ENCODE assay signal across 10 cellular contexts in genomic region chr17:74742153-74742515, GRCh38. TPM values are rescaled to one million over a fixed set of nuclear protein-coding genes. Genes with fewer than 3 reads are reported as not detected.
A peak's percentile ranks its signal among the peaks of the same experiment; 100 is the strongest.
DNase-seq lines count a peak whose midpoint lies in the region; ATAC-seq and TF ChIP-seq lines count a peak whose summit lies in the region.
"Had no signal": no experiment of that assay in that cellular context is flagged by ENCODE, and none has a peak within 500 bp of the region (broad histone marks: within the 10 kb centered on the region; RNA-seq: fewer than 3 reads in every experiment).

No MANE protein-coding gene starts in this region.

- POLR2A ChIA-PET in Caco-2 (lab: Charles Lee), result no interaction called here

- H3K27ac Mint-ChIP-seq in Caco-2 (ENCODE audit: unreplicated experiment), result no peak overlapping the region

- intact Hi-C loops in Caco-2 (cut with micrococcal nuclease; ENCODE audit: unreplicated experiment), result no loop called here

- ATAC-seq in GM21786 (IDR thresholded peaks at IDR 0.05; ENCODE audit: unreplicated experiment) (peak; percentile 37), HG03039 (IDR thresholded peaks at IDR 0.05; ENCODE audit: unreplicated experiment) (no peak), HG02870 (IDR thresholded peaks at IDR 0.05; ENCODE audit: unreplicated experiment) (no peak)
- ATAC-seq: HCT116 had no signal

- no peak overlapping the region for H3K4me3 Mint-ChIP-seq in Caco-2 (ENCODE audit: unreplicated experiment)

- peaks cover 5% of the 10 kb centered on the region for H3K27me3 ChIP-seq in SJSA1 (replicated peaks)
- peaks cover 19% of the 10 kb centered on the region for H3K27me3 ChIP-seq in iPS-20b (ENCODE audit: insufficient read depth, low read length)
- no peaks in the 10 kb centered on the region for H3K27me3 ChIP-seq in Caco-2 (replicated peaks; ENCODE audit: control insufficient read depth, insufficient read depth, low read length)

- H3K9me3 Mint-ChIP-seq in Caco-2 (ENCODE audit: unreplicated experiment), result no peaks in the 10 kb centered on the region

- peak; percentile 59 for DNase-seq in DMS53 treated with DMSO at 0.1 percent for 48 hours (lab: John Stamatoyannopoulos, UW; ENCODE audit: unreplicated experiment)
- DNase-seq in SJSA1 (ENCODE audit: low read depth in 1 of 2, low spot score in 2 of 2), result peak; percentile 72 to 73
- no peak for DNase-seq in Caco-2
- DNase-seq in NCI-H446 treated with DMSO at 0.1 percent for 48 hours (lab: John Stamatoyannopoulos, UW), result no peak

- H3K36me3 Mint-ChIP-seq in Caco-2 (ENCODE audit: insufficient read depth, unreplicated experiment), result peaks cover 5% of the 10 kb centered on the region

- H3K36me3 ChIP-seq in SJSA1 (no peaks in the 10 kb centered on the region), iPS-20b (ENCODE audit: insufficient read depth, low read depth, low read length) (no peaks in the 10 kb centered on the region), Caco-2 (ENCODE audit: control insufficient read depth, insufficient read depth, low read length) (no peaks in the 10 kb centered on the region)

- H3K4me1 ChIP-seq in SJSA1 (replicated peaks), result peaks cover 56% of the 10 kb centered on the region
- H3K4me1 ChIP-seq in iPS-20b (ENCODE audit: insufficient read depth, low read length), result peaks cover 25% of the 10 kb centered on the region
- peaks cover 39% of the 10 kb centered on the region for H3K4me1 ChIP-seq in Caco-2

- peaks cover 22% of the 10 kb centered on the region for H3K4me1 Mint-ChIP-seq in Caco-2 (ENCODE audit: low read depth, unreplicated experiment)

- no peak overlapping the region for H3K27ac ChIP-seq in SJSA1
- no peak overlapping the region for H3K27ac ChIP-seq in iPS-20b (ENCODE audit: low read length)

- CTCF ChIA-PET in Caco-2 (lab: Charles Lee), result interaction anchor here (0.9 to 1.5 kb wide), 4 partner anchors 18 to 110 kb away, joined by 3 to 5 read pairs (median 4); partner anchors contain the start of gene NAT9

- H3K9me3 ChIP-seq in SJSA1 (replicated peaks) (no peaks in the 10 kb centered on the region), iPS-20b (ENCODE audit: insufficient read depth, low read depth, low read length) (no peaks in the 10 kb centered on the region), Caco-2 (no peaks in the 10 kb centered on the region)

- H3K9ac ChIP-seq in iPS-20b (ENCODE audit: low read depth, low read length), result peak overlapping the region; percentile 45; the same call in 1 of the 2 replicates

- no TSS peak for BruUV-seq in Caco-2 (replicated peaks; lab: Mats Ljungman, UMichigan)

- TF ChIP-seq CTCF in Caco-2 (IDR thresholded peaks at IDR 0.05; ENCODE audit: insufficient read depth in 1 of 2, low read depth in 1 of 2, low read length in 1 of 2, severe bottlenecking in 1 of 2, unreplicated experiment in 1 of 2), result no peak

- H3K4me3 ChIP-seq in SJSA1, result no peak overlapping the region
- H3K4me3 ChIP-seq in iPS-20b (ENCODE audit: low read length), result no peak overlapping the region
- no peak overlapping the region for H3K4me3 ChIP-seq in Caco-2 (ENCODE audit: low read depth, low read length)
- H3K4me3 ChIP-seq: lung had no signal

- no peaks in the 10 kb centered on the region for H3K27me3 Mint-ChIP-seq in Caco-2 (ENCODE audit: insufficient read depth, unreplicated experiment)

RNA-seq across cellular contexts. Expression of gene RAB37, which starts 5.1 kb away (rescaled TPM):
- 1.6 and 3.0 TPM in 2 replicates for total RNA-seq in SJSA1 (2014; rRNA removed; shearing (Covaris generic))
- 12.3 and 14.8 TPM in 2 replicates for total RNA-seq in Caco-2 (2022)

RNA-seq across cellular contexts. Expression of gene NHERF1, which starts 6.3 kb away (rescaled TPM):
- 41.6 and 62.1 TPM in 2 replicates for total RNA-seq in SJSA1 (2014; rRNA removed; shearing (Covaris generic))
- total RNA-seq in Caco-2 (2022), result 204 and 218 TPM in 2 replicates

RNA-seq across cellular contexts. Expression of gene CD300LF, which starts 29.4 kb away (rescaled TPM):
- not detected in 2 replicates for total RNA-seq in SJSA1 (2014; rRNA removed; shearing (Covaris generic))
- total RNA-seq in Caco-2 (2022), result 2.2 and 2.4 TPM in 2 replicates

RNA-seq across cellular contexts. Expression of gene NAT9, which starts 34.0 kb away (rescaled TPM):
- total RNA-seq in SJSA1 (2014; rRNA removed; shearing (Covaris generic)), result 32.9 and 61.3 TPM in 2 replicates
- total RNA-seq in Caco-2 (2022), result 84.5 and 89.5 TPM in 2 replicates

Comparison
In these comparisons a context has a peak if more than half of its experiments do, and no peak if none do; other contexts are left out.
1. DNase-seq: peak in DMS53 treated with DMSO at 0.1 percent for 48 hours (single experiment) and SJSA1 (2 of 2); none in Caco-2 (0 of 2) and NCI-H446 treated with DMSO at 0.1 percent for 48 hours (single experiment).